10 cellular contexts compared by ENCODE assay signal in genomic region chr5:150637245-150638052, GRCh38. TPM values are rescaled to one million over a fixed set of nuclear protein-coding genes. Genes with fewer than 3 reads are reported as not detected.
DNase-seq lines count a peak whose midpoint lies in the region; ATAC-seq and TF ChIP-seq lines count a peak whose summit lies in the region.
"Had no signal": no experiment of that assay in that cellular context is flagged by ENCODE, and none has a peak within 500 bp of the region (broad histone marks: within the 10 kb centered on the region; RNA-seq: fewer than 3 reads in every experiment).

No MANE protein-coding gene starts in this region.

- H3K23ac ChIP-seq in neuronal stem cell (ENCODE audit: low read depth, low read length, poor library complexity) = no peak overlapping the region

- peak overlapping the region; percentile 19 for H3K4me3 Mint-ChIP-seq in endothelial cell (ENCODE audit: unreplicated experiment)

- H2AK5ac ChIP-seq in neuronal stem cell (ENCODE audit: low read depth, low read length) = peak overlapping the region; percentile 36

- H3K9ac ChIP-seq in neuronal stem cell (ENCODE audit: low read depth, low read length, poor library complexity) = no peak overlapping the region

- peaks cover 17 to 34% of the 10 kb centered on the region in 2 donors for H3K4me1 ChIP-seq in neuronal stem cell (ENCODE audit: control insufficient read depth in 2 of 2, insufficient read depth in 1 of 2, low read depth in 1 of 2, low read length in 2 of 2)

- H3K4me1 Mint-ChIP-seq in endothelial cell (ENCODE audit: unreplicated experiment) = peaks cover 22% of the 10 kb centered on the region

- H4K8ac ChIP-seq in neuronal stem cell (ENCODE audit: low read depth, low read length) = no peak overlapping the region

- no peaks in the 10 kb centered on the region for H3K9me3 Mint-ChIP-seq in endothelial cell (ENCODE audit: unreplicated experiment)

- no peak for TF ChIP-seq CTCF in AG10803 (conservative IDR thresholded peaks at IDR 0.05; ENCODE audit: low read length)
- no peak for TF ChIP-seq CTCF in endothelial cell (IDR thresholded peaks at IDR 0.05; ENCODE audit: unreplicated experiment)

- peaks cover 13% of the 10 kb centered on the region for H3K27me3 Mint-ChIP-seq in endothelial cell (ENCODE audit: unreplicated experiment)

- no peaks in the 10 kb centered on the region for H3K79me1 ChIP-seq in neuronal stem cell (ENCODE audit: low read depth, low read length)

- no peak overlapping the region for H3K14ac ChIP-seq in neuronal stem cell (ENCODE audit: low read length)

- DNase-seq in AG10803 (ENCODE audit: low read depth) (peak; percentile 90), NCI-H460 (ENCODE audit: extremely low read depth, low read depth) (peak; percentile 79), endothelial cell (ENCODE audit: low spot score) (no peak), neuronal stem cell (ENCODE audit: low spot score) (no peak), NCI-H1694 (lab: John Stamatoyannopoulos, UW) (no peak), Ammon's horn (ENCODE audit: low spot score) (no peak)
- no peak for DNase-seq in stimulated activated CD4-positive, alpha-beta T cell treated with anti-CD3 and anti-CD28 coated beads, Interleukin-4, amount 100 ng/mL, for 24 hours

- no peak overlapping the region for H2BK12ac ChIP-seq in neuronal stem cell (ENCODE audit: low read length)

- H4K91ac ChIP-seq in neuronal stem cell (ENCODE audit: low read depth, low read length, poor library complexity) = no peak overlapping the region

- H3K27ac Mint-ChIP-seq in endothelial cell (ENCODE audit: unreplicated experiment) = peak overlapping the region; percentile 42

- H2BK5ac ChIP-seq in neuronal stem cell (ENCODE audit: low read length) = no peak overlapping the region

- H3K4ac ChIP-seq in neuronal stem cell (ENCODE audit: low read length) = no peak overlapping the region

- no peak overlapping the region for H3K4me2 ChIP-seq in neuronal stem cell (ENCODE audit: insufficient read depth, low read length, poor library complexity, severe bottlenecking)

- H3K36me3 ChIP-seq in neuronal stem cell (replicated peaks in 1 of 2; ENCODE audit: control insufficient read depth in 2 of 2, insufficient read depth in 2 of 2, low read length in 2 of 2) = no peaks in the 10 kb centered on the region

- H2BK15ac ChIP-seq in neuronal stem cell (ENCODE audit: low read length) = no peak overlapping the region

- WGBS in neuronal stem cell (ENCODE audit: extremely low coverage in 2 of 2, insufficient read length in 2 of 2, insufficient replicate concordance in 1 of 2), 2 donors = no CpG with 5 or more reads among the region's 21 CpGs

- no peak overlapping the region for H2BK120ac ChIP-seq in neuronal stem cell (ENCODE audit: low read depth, low read length)

- no peak overlapping the region for H2AFZ ChIP-seq in neuronal stem cell (ENCODE audit: low read length)

- peaks cover 14% of the 10 kb centered on the region for H3K36me3 Mint-ChIP-seq in endothelial cell (ENCODE audit: low read depth, unreplicated experiment)

- H3K4me3 ChIP-seq in AG10803 (ENCODE audit: low read length) = peak overlapping the region; percentile 31
- no peak overlapping the region for H3K4me3 ChIP-seq in neuronal stem cell (ENCODE audit: low read length in 2 of 2)

- peak overlapping the region; percentile 74 for H3K18ac ChIP-seq in neuronal stem cell (ENCODE audit: low read length)

- H3K27me3 ChIP-seq in neuronal stem cell (ENCODE audit: control insufficient read depth in 3 of 3, insufficient read depth in 3 of 3, low read depth in 1 of 3, low read length in 3 of 3) = peaks cover 0 to 31% (median 0%) of the 10 kb centered on the region in 3 experiments

- no peaks in the 10 kb centered on the region for H3K9me3 ChIP-seq in neuronal stem cell (replicated peaks in 1 of 2; ENCODE audit: control insufficient read depth in 2 of 2, insufficient read depth in 1 of 2, low read depth in 1 of 2, low read length in 2 of 2)

- peak overlapping the region; percentile 41 for H3K27ac ChIP-seq in neuronal stem cell (replicated peaks; ENCODE audit: low read length)

- no peak for ATAC-seq in GM18873 (IDR thresholded peaks at IDR 0.05; ENCODE audit: low FRiP score, unreplicated experiment)

RNA-seq across cellular contexts. Expression of gene SYNPO, which starts 3.0 kb away (rescaled TPM):
- 11.0 and 11.3 TPM in 2 replicates for total RNA-seq in NCI-H460 (2014; rRNA removed; shearing (Covaris generic))
- 7.7 and 8.8 TPM in 2 replicates for polyA plus RNA-seq in NCI-H460 (2014; cell fraction: nucleus; rRNA removed)
- 94.3 TPM for total RNA-seq in endothelial cell (ENCODE audit: unreplicated experiment)
- 3.8 TPM for polyA plus RNA-seq in neuronal stem cell (2013, experiment 1 of 2)
- polyA plus RNA-seq in neuronal stem cell (2013, experiment 2 of 2) = 3.2 TPM
- total RNA-seq: T-helper 1 cell treated with Interleukin-12 subunit alpha and Interleukin-12 subunit beta and Interleukin-4 antibody, amounts not matched to agents 30 ng/mL and 1 ng/mL, for 36 hours had no signal

RNA-seq across cellular contexts. Expression of gene MYOZ3, which starts 23.6 kb away (rescaled TPM):
- total RNA-seq in NCI-H460 (2014; rRNA removed; shearing (Covaris generic)) = not detected in 2 replicates
- not detected in 2 replicates for polyA plus RNA-seq in NCI-H460 (2014; cell fraction: nucleus; rRNA removed)
- total RNA-seq in endothelial cell (ENCODE audit: unreplicated experiment) = 12.0 TPM
- 0.57 TPM for polyA plus RNA-seq in neuronal stem cell (2013, experiment 1 of 2)
- 0.47 TPM for polyA plus RNA-seq in neuronal stem cell (2013, experiment 2 of 2)
- total RNA-seq: G401; T-helper 1 cell treated with Interleukin-12 subunit alpha and Interleukin-12 subunit beta and Interleukin-4 antibody, amounts not matched to agents 30 ng/mL and 1 ng/mL, for 36 hours had no signal

Comparison
In these comparisons a context has a peak if more than half of its experiments do, and no peak if none do; other contexts are left out.
1. DNase-seq: peak in AG10803 (single experiment) and NCI-H460 (single experiment); none in endothelial cell (single experiment), neuronal stem cell (single experiment), NCI-H1694 (single experiment), stimulated activated CD4-positive, alpha-beta T cell treated with anti-CD3 and anti-CD28 coated beads, Interleukin-4, amount 100 ng/mL, for 24 hours (single experiment) and Ammon's horn (single experiment).
2. RNA of gene MYOZ3, which starts 23.6 kb away (total RNA-seq): 12.0 TPM in endothelial cell (single experiment); not detected in NCI-H460; every median in the first group is over 10 times any median in the second.